In genomic region chr13:51125495-51126226, GRCh38 we compare ENCODE assay signal across 8 cellular contexts. TPM values are rescaled to one million over a fixed set of nuclear protein-coding genes. Genes with fewer than 3 reads are reported as not detected.
A peak's percentile ranks its signal among the peaks of the same experiment; 100 is the strongest.
DNase-seq lines count a peak whose midpoint lies in the region; ATAC-seq and TF ChIP-seq lines count a peak whose summit lies in the region.

No MANE protein-coding gene starts in this region.

- H3K9me3 Mint-ChIP-seq in activated T-cell treated with anti-CD3 and anti-CD28 coated beads, Interleukin-2, amount 50 U/mL, for 24 hours = peaks cover 9% of the 10 kb centered on the region
- peaks cover 21% of the 10 kb centered on the region for H3K9me3 Mint-ChIP-seq in progenitor cell of endocrine pancreas (ENCODE audit: low read depth)
- H3K9me3 Mint-ChIP-seq in activated T-helper 2 cell treated with anti-CD3 and anti-CD28 coated beads, Interferon-gamma antibody, Interleukin-2, Interleukin-4, amounts not matched to agents 10 μg/mL and 5 μg/mL and 100 μg/mL, durations not matched to agents 14 hours and 24 hours and 36 hours = peaks cover 9% of the 10 kb centered on the region

- peak; percentile 18 for DNase-seq in DMS153 treated with DMSO at 0.1 percent for 48 hours (lab: John Stamatoyannopoulos, UW; ENCODE audit: unreplicated experiment)
- DNase-seq in HL-60 (ENCODE audit: low read depth in 1 of 2, low spot score in 1 of 2) = peak; percentile 29 to 71
- DNase-seq in NCI-H774 (lab: John Stamatoyannopoulos, UW) = peak; percentile 45
- peak; percentile 46 for DNase-seq in activated T-cell treated with anti-CD3 and anti-CD28 coated beads, Interleukin-2, amount 50 U/mL, for 24 hours
- DNase-seq in globus pallidus (ENCODE audit: low spot score) = peak; percentile 51
- no peak for DNase-seq in progenitor cell of endocrine pancreas (ENCODE audit: low spot score, unreplicated experiment)
- DNase-seq in activated T-helper 2 cell treated with anti-CD3 and anti-CD28 coated beads, Interferon-gamma antibody, Interleukin-2, Interleukin-4, amounts not matched to agents 10 μg/mL and 5 μg/mL and 100 μg/mL, durations not matched to agents 14 hours and 24 hours and 36 hours (ENCODE audit: low spot score) = no peak

- H3K27ac ChIP-seq in HL-60 (replicated peaks) = no peak overlapping the region

- H3K4me1 Mint-ChIP-seq in activated T-cell treated with anti-CD3 and anti-CD28 coated beads, Interleukin-2, amount 50 U/mL, for 24 hours (ENCODE audit: low read depth) = peaks cover 14% of the 10 kb centered on the region
- H3K4me1 Mint-ChIP-seq in progenitor cell of endocrine pancreas (ENCODE audit: low read depth) = peaks cover 16% of the 10 kb centered on the region
- H3K4me1 Mint-ChIP-seq in activated T-helper 2 cell treated with anti-CD3 and anti-CD28 coated beads, Interferon-gamma antibody, Interleukin-2, Interleukin-4, amounts not matched to agents 10 μg/mL and 5 μg/mL and 100 μg/mL, durations not matched to agents 14 hours and 24 hours and 36 hours (ENCODE audit: low read depth) = peaks cover 25% of the 10 kb centered on the region

- H3K36me3 Mint-ChIP-seq in activated T-cell treated with anti-CD3 and anti-CD28 coated beads, Interleukin-2, amount 50 U/mL, for 24 hours (ENCODE audit: low read depth) = no peaks in the 10 kb centered on the region
- H3K36me3 Mint-ChIP-seq in progenitor cell of endocrine pancreas (ENCODE audit: insufficient read depth) = no peaks in the 10 kb centered on the region
- H3K36me3 Mint-ChIP-seq in activated T-helper 2 cell treated with anti-CD3 and anti-CD28 coated beads, Interferon-gamma antibody, Interleukin-2, Interleukin-4, amounts not matched to agents 10 μg/mL and 5 μg/mL and 100 μg/mL, durations not matched to agents 14 hours and 24 hours and 36 hours (ENCODE audit: low read depth) = no peaks in the 10 kb centered on the region

- peaks cover 4% of the 10 kb centered on the region for H3K27me3 ChIP-seq in HL-60 (ENCODE audit: insufficient read depth, poor library complexity, severe bottlenecking)

- H3K4me3 Mint-ChIP-seq in activated T-cell treated with anti-CD3 and anti-CD28 coated beads, Interleukin-2, amount 50 U/mL, for 24 hours = no peak overlapping the region
- H3K4me3 Mint-ChIP-seq in progenitor cell of endocrine pancreas (ENCODE audit: low read depth) = no peak overlapping the region
- H3K4me3 Mint-ChIP-seq in activated T-helper 2 cell treated with anti-CD3 and anti-CD28 coated beads, Interferon-gamma antibody, Interleukin-2, Interleukin-4, amounts not matched to agents 10 μg/mL and 5 μg/mL and 100 μg/mL, durations not matched to agents 14 hours and 24 hours and 36 hours (ENCODE audit: low read depth) = no peak overlapping the region

- ATAC-seq in GM19468 (IDR thresholded peaks at IDR 0.05; ENCODE audit: extremely low read depth, unreplicated experiment) = peak; percentile 76

- intact Hi-C loops in activated T-helper 2 cell treated with anti-CD3 and anti-CD28 coated beads, Interferon-gamma antibody, Interleukin-2, Interleukin-4, amounts not matched to agents 10 μg/mL and 5 μg/mL and 100 μg/mL, durations not matched to agents 14 hours and 24 hours and 36 hours (cut with micrococcal nuclease) = loop anchor here (1.0 to 5.0 kb wide), 3 partner anchors 29 to 1002 kb away; partner anchors contain the start of gene NEK5

- TF ChIP-seq CTCF in HL-60 (IDR thresholded peaks at IDR 0.05; ENCODE audit: insufficient read depth, low read length) = peak; percentile 79
- peak; percentile 80 for TF ChIP-seq CTCF in progenitor cell of endocrine pancreas (IDR thresholded peaks at IDR 0.05; ENCODE audit: unreplicated experiment)

- no peak overlapping the region for H3K27ac Mint-ChIP-seq in activated T-cell treated with anti-CD3 and anti-CD28 coated beads, Interleukin-2, amount 50 U/mL, for 24 hours
- no peak overlapping the region for H3K27ac Mint-ChIP-seq in progenitor cell of endocrine pancreas
- no peak overlapping the region for H3K27ac Mint-ChIP-seq in activated T-helper 2 cell treated with anti-CD3 and anti-CD28 coated beads, Interferon-gamma antibody, Interleukin-2, Interleukin-4, amounts not matched to agents 10 μg/mL and 5 μg/mL and 100 μg/mL, durations not matched to agents 14 hours and 24 hours and 36 hours

- peaks cover 21% of the 10 kb centered on the region for H3K27me3 Mint-ChIP-seq in activated T-cell treated with anti-CD3 and anti-CD28 coated beads, Interleukin-2, amount 50 U/mL, for 24 hours
- H3K27me3 Mint-ChIP-seq in progenitor cell of endocrine pancreas = no peaks in the 10 kb centered on the region
- peaks cover 18% of the 10 kb centered on the region for H3K27me3 Mint-ChIP-seq in activated T-helper 2 cell treated with anti-CD3 and anti-CD28 coated beads, Interferon-gamma antibody, Interleukin-2, Interleukin-4, amounts not matched to agents 10 μg/mL and 5 μg/mL and 100 μg/mL, durations not matched to agents 14 hours and 24 hours and 36 hours (ENCODE audit: low read depth)

- no peak overlapping the region for H3K4me3 ChIP-seq in HL-60 (replicated peaks; ENCODE audit: insufficient read depth, low read length)

RNA-seq across cellular contexts. Expression of gene C13orf42, which starts 14.6 kb away (rescaled TPM):
- not detected in 2 replicates for total RNA-seq in progenitor cell of endocrine pancreas
- total RNA-seq in activated T-helper 2 cell treated with anti-CD3 and anti-CD28 coated beads, Interferon-gamma antibody, Interleukin-2, Interleukin-4, amounts not matched to agents 10 μg/mL and 5 μg/mL and 100 μg/mL, durations not matched to agents 14 hours and 24 hours and 36 hours = not detected in 2 replicates

Comparison
In these comparisons a context has a peak if more than half of its experiments do, and no peak if none do; other contexts are left out.
1. DNase-seq: peak in DMS153 treated with DMSO at 0.1 percent for 48 hours (single experiment), HL-60 (2 of 2), NCI-H774 (single experiment), activated T-cell treated with anti-CD3 and anti-CD28 coated beads, Interleukin-2, amount 50 U/mL, for 24 hours (single experiment) and globus pallidus (single experiment); none in progenitor cell of endocrine pancreas (single experiment) and activated T-helper 2 cell treated with anti-CD3 and anti-CD28 coated beads, Interferon-gamma antibody, Interleukin-2, Interleukin-4, amounts not matched to agents 10 μg/mL and 5 μg/mL and 100 μg/mL, durations not matched to agents 14 hours and 24 hours and 36 hours (single experiment).